16 cellular contexts compared by ENCODE assay signal in genomic region chr16:58152246-58152868, GRCh38. TPM values are rescaled to one million over a fixed set of nuclear protein-coding genes. Genes with fewer than 3 reads are reported as not detected.
DNase-seq lines count a peak whose midpoint lies in the region; ATAC-seq and TF ChIP-seq lines count a peak whose summit lies in the region.
"Had no signal": no experiment of that assay in that cellular context is flagged by ENCODE, and none has a peak within 500 bp of the region (broad histone marks: within the 10 kb centered on the region; RNA-seq: fewer than 3 reads in every experiment).

No MANE protein-coding gene starts in this region.

- H2AFZ ChIP-seq in SK-N-SH (ENCODE audit: low read depth) (no peak overlapping the region), osteoblast (ENCODE audit: low read length) (no peak overlapping the region)

- TF ChIP-seq CTCF in SK-N-SH (IDR thresholded peaks at IDR 0.05) = no peak
- no peak for TF ChIP-seq CTCF in AG10803 (conservative IDR thresholded peaks at IDR 0.05; ENCODE audit: low read length)
- TF ChIP-seq CTCF in osteoblast (IDR thresholded peaks at IDR 0.05; ENCODE audit: extremely low read depth, low read depth, low read length) = no peak

- H3K9me2 ChIP-seq in SK-N-SH = no peaks in the 10 kb centered on the region

- CTCF ChIA-PET in SK-N-SH (lab: Yijun Ruan, JAX) = no interaction called here

- WGBS in SK-N-SH (ENCODE audit: low lambda C conversion rate) = 78% methylated on average over 8 of the region's 8 CpGs

- H3K79me2 ChIP-seq in SK-N-SH (ENCODE audit: insufficient read depth) (no peaks in the 10 kb centered on the region), osteoblast (ENCODE audit: insufficient read depth, low read length) (no peaks in the 10 kb centered on the region)

- POLR2A ChIA-PET in SK-N-SH (lab: Yijun Ruan, JAX) = no interaction called here

- no peak overlapping the region for H3K4me3 ChIP-seq in SK-N-SH (ENCODE audit: low read depth in 2 of 2, low read length in 1 of 2)
- no peak overlapping the region for H3K4me3 ChIP-seq in AG10803 (ENCODE audit: low read length)
- no peak overlapping the region for H3K4me3 ChIP-seq in osteoblast (ENCODE audit: insufficient read depth, low read length)
- no peak overlapping the region for H3K4me3 ChIP-seq in effector memory CD4-positive, alpha-beta T cell (ENCODE audit: insufficient read depth, low read depth, low read length, poor library complexity, severe bottlenecking)
- H3K4me3 ChIP-seq: A549; BLaER1 treated with 17β-estradiol and CSF1 and Interleukin-3, amounts not matched to agents 10 nM and 100 nM had no signal

- H3K9me3 ChIP-seq in SK-N-SH = no peaks in the 10 kb centered on the region
- H3K9me3 ChIP-seq in osteoblast (ENCODE audit: low read depth, low read length) = no peaks in the 10 kb centered on the region
- no peaks in the 10 kb centered on the region for H3K9me3 ChIP-seq in effector memory CD4-positive, alpha-beta T cell (ENCODE audit: control insufficient read depth, low read length)
- H3K9me3 ChIP-seq: A549; BLaER1 treated with 17β-estradiol and CSF1 and Interleukin-3, amounts not matched to agents 10 nM and 100 nM had no signal

- no peaks in the 10 kb centered on the region for H3K4me1 ChIP-seq in SK-N-SH (ENCODE audit: control insufficient read depth in 1 of 2, insufficient read depth in 2 of 2, low read depth in 1 of 2, low read length in 1 of 2)
- no peaks in the 10 kb centered on the region for H3K4me1 ChIP-seq in osteoblast (ENCODE audit: insufficient read depth, low read length)
- no peaks in the 10 kb centered on the region for H3K4me1 ChIP-seq in effector memory CD4-positive, alpha-beta T cell (ENCODE audit: control insufficient read depth, insufficient read depth, low read length, poor library complexity, severe bottlenecking)
- H3K4me1 ChIP-seq: A549; BLaER1 treated with 17β-estradiol and CSF1 and Interleukin-3, amounts not matched to agents 10 nM and 100 nM had no signal

- no peak overlapping the region for H3K9ac ChIP-seq in SK-N-SH
- H3K9ac ChIP-seq: BLaER1 treated with 17β-estradiol and CSF1 and Interleukin-3, amounts not matched to agents 10 nM and 100 nM had no signal

- H3K36me3 ChIP-seq in SK-N-SH (replicated peaks in 1 of 2; ENCODE audit: control insufficient read depth in 1 of 2, insufficient read depth in 2 of 2, low read length in 1 of 2) (no peaks in the 10 kb centered on the region), osteoblast (ENCODE audit: insufficient read depth, low read length) (no peaks in the 10 kb centered on the region)
- peaks cover 2% of the 10 kb centered on the region for H3K36me3 ChIP-seq in effector memory CD4-positive, alpha-beta T cell (ENCODE audit: control insufficient read depth, insufficient read depth, low read length)

- peak; percentile 22; the same call in 1 of the 3 replicates for ATAC-seq in SK-N-SH treated with all-trans-retinoic acid at 6 μM for 48 hours
- ATAC-seq: A549; CD8-positive, alpha-beta T cell had no signal

- no peak overlapping the region for H3K27ac ChIP-seq in SK-N-SH (ENCODE audit: low read depth in 2 of 2, low read length in 1 of 2)
- H3K27ac ChIP-seq in osteoblast (ENCODE audit: low read depth, low read length) = no peak overlapping the region
- H3K27ac ChIP-seq in substantia nigra (ENCODE audit: low read depth, low read length, poor library complexity, severe bottlenecking) = no peak overlapping the region
- H3K27ac ChIP-seq in effector memory CD4-positive, alpha-beta T cell (ENCODE audit: insufficient read depth, low read length, poor library complexity, severe bottlenecking) = no peak overlapping the region
- H3K27ac ChIP-seq: 22Rv1; A549; BLaER1 treated with 17β-estradiol and CSF1 and Interleukin-3, amounts not matched to agents 10 nM and 100 nM had no signal

- no peaks in the 10 kb centered on the region for H4K20me1 ChIP-seq in SK-N-SH (ENCODE audit: insufficient read depth)
- no peaks in the 10 kb centered on the region for H4K20me1 ChIP-seq in osteoblast (ENCODE audit: insufficient read depth, low read length)

- DNase-seq in SK-N-SH = no peak
- DNase-seq in AG10803 (ENCODE audit: low read depth) = peak; percentile 26
- peak; percentile 29 for DNase-seq in GM03348 (ENCODE audit: low spot score)
- peak; percentile 49 for DNase-seq in osteoblast (ENCODE audit: insufficient read length, low spot score, missing footprints)
- DNase-seq in substantia nigra (lab: John Stamatoyannopoulos, UW) = no peak
- no peak for DNase-seq in effector memory CD4-positive, alpha-beta T cell
- no peak for DNase-seq in pons (ENCODE audit: low spot score)
- DNase-seq: CD8-positive, alpha-beta T cell; DMS 273 treated with DMSO at 0.1 percent for 48 hours; DMS53; DND-41; H9 had no signal

- no peak for TF ChIP-seq EP300 in SK-N-SH (IDR thresholded peaks at IDR 0.05; ENCODE audit: borderline replicate concordance in 1 of 2, low read depth in 1 of 2, low read length in 1 of 2)

- no peaks in the 10 kb centered on the region for H3F3A ChIP-seq in SK-N-SH (replicated peaks; ENCODE audit: insufficient read depth)

- H3K27me3 ChIP-seq in SK-N-SH (ENCODE audit: insufficient read depth) (no peaks in the 10 kb centered on the region), osteoblast (ENCODE audit: insufficient read depth, low read length) (no peaks in the 10 kb centered on the region)
- H3K27me3 ChIP-seq in effector memory CD4-positive, alpha-beta T cell (replicated peaks; ENCODE audit: control insufficient read depth, insufficient read depth, low read length, poor library complexity, severe bottlenecking) = no peaks in the 10 kb centered on the region
- H3K27me3 ChIP-seq: BLaER1 treated with 17β-estradiol and CSF1 and Interleukin-3, amounts not matched to agents 10 nM and 100 nM had no signal

- H3K4me2 ChIP-seq in SK-N-SH (no peak overlapping the region), osteoblast (ENCODE audit: insufficient read depth, low read length) (no peak overlapping the region)
- H3K4me2 ChIP-seq: A549; BLaER1 treated with 17β-estradiol and CSF1 and Interleukin-3, amounts not matched to agents 10 nM and 100 nM had no signal

- TF ChIP-seq RAD21 in SK-N-SH (IDR thresholded peaks at IDR 0.05; ENCODE audit: low read length) = no peak

TF ChIP-seq in SK-N-SH treated with all-trans-retinoic acid at 6 μM for 48 hours, 23 proteins besides CTCF, POLR2A, EP300 and RAD21 (continues in another document):
- no peak for TF ChIP-seq CSDC2 (CRISPR knock-in tag; IDR thresholded peaks at IDR 0.05)
- TF ChIP-seq TSHZ2 (CRISPR knock-in tag; IDR thresholded peaks at IDR 0.05) = no peak

TF ChIP-seq in SK-N-SH, 30 proteins besides CTCF, POLR2A, EP300 and RAD21 (continues in another document):
- TF ChIP-seq GABPA (IDR thresholded peaks at IDR 0.05; ENCODE audit: low read depth) (no peak), NFIC (IDR thresholded peaks at IDR 0.05; ENCODE audit: borderline replicate concordance) (no peak), REST (IDR thresholded peaks at IDR 0.05; ENCODE audit: low read depth, low read length) (no peak), CHD2 (IDR thresholded peaks at IDR 0.05; ENCODE audit: low read length, partially characterized antibody) (no peak), TAF1 (IDR thresholded peaks at IDR 0.05; ENCODE audit: borderline replicate concordance, low read depth, low read length) (no peak), MEF2A (IDR thresholded peaks at IDR 0.05; ENCODE audit: borderline replicate concordance, low read depth) (no peak), NRF1 (IDR thresholded peaks at IDR 0.05; ENCODE audit: low read depth, low read length) (no peak), TEAD4 (IDR thresholded peaks at IDR 0.05; ENCODE audit: borderline replicate concordance, insufficient read depth) (no peak), USF2 (IDR thresholded peaks at IDR 0.05; ENCODE audit: borderline replicate concordance, low read depth, low read length) (no peak), FOXJ3 (CRISPR knock-in tag; IDR thresholded peaks at IDR 0.05) (no peak), RXRA (IDR thresholded peaks at IDR 0.05; ENCODE audit: borderline replicate concordance, low read depth) (no peak)

RNA-seq across cellular contexts. Expression of gene CFAP20, which starts 23.2 kb away (rescaled TPM):
- 61.6 and 65.9 TPM in 2 replicates for polyA plus RNA-seq in SK-N-SH (2012; rRNA removed)
- 56.5 and 60.2 TPM in 2 replicates for polyA plus RNA-seq in SK-N-SH (2012; cell fraction: cytosol; rRNA removed)
- 71.3 and 79.2 TPM in 2 replicates for polyA plus RNA-seq in SK-N-SH (2012; cell fraction: nucleus; rRNA removed)
- 22.4 and 26.1 TPM in 2 replicates for total RNA-seq in osteoblast

RNA-seq across cellular contexts. Expression of gene CSNK2A2, which starts 45.5 kb away (rescaled TPM):
- polyA plus RNA-seq in SK-N-SH (2012; rRNA removed) = 25.8 and 27.0 TPM in 2 replicates
- 37.8 and 39.0 TPM in 2 replicates for polyA plus RNA-seq in SK-N-SH (2012; cell fraction: cytosol; rRNA removed)
- 23.2 and 30.5 TPM in 2 replicates for polyA plus RNA-seq in SK-N-SH (2012; cell fraction: nucleus; rRNA removed)
- total RNA-seq in osteoblast = 38.6 and 40.5 TPM in 2 replicates

Comparison
In these comparisons a context has a peak if more than half of its experiments do, and no peak if none do; other contexts are left out.
1. DNase-seq: peak in AG10803 (single experiment), GM03348 (single experiment) and osteoblast (single experiment); none in SK-N-SH (single experiment), substantia nigra (0 of 49), effector memory CD4-positive, alpha-beta T cell (0 of 3) and pons (single experiment).